ENCODE assay signal across 2 cellular contexts in genomic region chr18:26689226-26689913, GRCh38.
TF ChIP-seq lines count a peak whose summit lies in the region.

No MANE protein-coding gene starts in this region.

TF ChIP-seq in HepG2, 621 proteins besides CTCF, POLR2A, EP300 and RAD21:
- TF ChIP-seq RFXAP (CRISPR knock-in tag; IDR thresholded peaks at IDR 0.05; ENCODE audit: borderline replicate concordance) (no peak), MAFF (IDR thresholded peaks at IDR 0.05; ENCODE audit: low read depth, low read length) (peak; percentile 81), MAFK (conservative IDR thresholded peaks at IDR 0.05 in 1 of 2, IDR thresholded peaks at IDR 0.05 in 1 of 2; ENCODE audit: low read length in 2 of 2) (peak; percentile 73 to 85), ZNF484 (CRISPR knock-in tag; IDR thresholded peaks at IDR 0.05; ENCODE audit: borderline replicate concordance, low read depth) (no peak)

TF ChIP-seq in IMR-90, 13 proteins besides CTCF, POLR2A, EP300 and RAD21:
- TF ChIP-seq MAFK (IDR thresholded peaks at IDR 0.05; ENCODE audit: low read depth, low read length) = peak; percentile 57
- no peak for TF ChIP-seq BHLHE40 (IDR thresholded peaks at IDR 0.05; ENCODE audit: low read depth, low read length)
- no peak for TF ChIP-seq MXI1 (IDR thresholded peaks at IDR 0.05; ENCODE audit: borderline replicate concordance, low read depth, low read length)
- no peak for TF ChIP-seq FOS (IDR thresholded peaks at IDR 0.05; ENCODE audit: low read depth, low read length)
- TF ChIP-seq CEBPB (IDR thresholded peaks at IDR 0.05; ENCODE audit: low read depth, low read length) = no peak
- no peak for TF ChIP-seq RFX5 (IDR thresholded peaks at IDR 0.05; ENCODE audit: low read depth, low read length)
